In the genomic region with DNA sequence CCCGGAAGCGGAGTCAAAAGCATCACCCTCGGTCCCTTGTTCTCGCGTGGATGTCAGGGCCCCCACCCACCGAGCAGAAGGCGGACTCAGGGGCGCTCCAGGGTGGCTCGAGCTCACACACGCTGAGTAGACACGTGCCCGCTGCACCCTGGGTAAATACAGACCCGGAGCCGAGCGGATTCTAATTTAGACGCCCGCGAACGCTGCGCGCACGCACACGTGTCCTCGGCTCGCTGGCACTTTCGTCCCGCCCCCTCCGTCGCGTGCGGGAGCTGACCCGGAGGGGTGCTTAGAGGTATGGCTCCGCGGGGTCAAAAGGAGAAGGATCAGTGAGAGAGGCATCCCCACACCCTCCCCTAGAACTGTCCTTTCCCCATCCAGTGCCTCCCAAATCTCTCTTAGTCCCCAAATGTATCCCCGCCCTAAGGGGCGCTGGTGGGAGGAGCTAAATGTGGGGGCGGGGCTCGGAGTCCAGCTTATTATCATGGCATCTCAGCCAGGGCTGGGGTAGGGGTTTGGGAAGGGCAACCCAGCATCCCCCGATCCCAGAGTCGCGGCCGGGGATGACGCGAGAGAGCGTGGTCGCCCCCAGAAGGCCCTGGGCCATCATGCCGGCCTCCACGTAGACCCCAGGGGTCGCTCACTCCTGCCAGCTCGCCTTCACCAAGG, we compare ENCODE assay signal across 6 cellular contexts. TPM values are rescaled to one million over a fixed set of nuclear protein-coding genes. Genes with fewer than 3 reads are reported as not detected.
DNase-seq lines count a peak whose midpoint lies in the region; ATAC-seq and TF ChIP-seq lines count a peak whose summit lies in the region.

No MANE protein-coding gene starts in this region.

- peaks cover 10% of the 10 kb centered on the region for H3K36me3 Mint-ChIP-seq in osteocyte (ENCODE audit: unreplicated experiment)

- H3K4me3 Mint-ChIP-seq in osteocyte (ENCODE audit: unreplicated experiment): peak overlapping the region; percentile 72

- H3K27ac Mint-ChIP-seq in osteocyte (ENCODE audit: unreplicated experiment): no peak overlapping the region

- no peak for ATAC-seq in GM21723 (IDR thresholded peaks at IDR 0.05; ENCODE audit: unreplicated experiment)

- peaks cover 44% of the 10 kb centered on the region for H3K4me1 Mint-ChIP-seq in osteocyte (ENCODE audit: unreplicated experiment)

- no peak for TF ChIP-seq CTCF in osteocyte (IDR thresholded peaks at IDR 0.05)

- no peaks in the 10 kb centered on the region for H3K9me3 Mint-ChIP-seq in osteocyte (ENCODE audit: unreplicated experiment)

- peaks cover 53% of the 10 kb centered on the region for H3K27me3 Mint-ChIP-seq in osteocyte (ENCODE audit: unreplicated experiment)

- DNase-seq in DMS153 (lab: John Stamatoyannopoulos, UW) (peak; percentile 25), DMS153 treated with DMSO at 0.1 percent for 48 hours (lab: John Stamatoyannopoulos, UW; ENCODE audit: unreplicated experiment) (no peak), SKM-1 (lab: John Stamatoyannopoulos, UW; ENCODE audit: unreplicated experiment) (peak; percentile 85), cerebellar cortex (ENCODE audit: low spot score) (peak; percentile 71), osteocyte (ENCODE audit: extremely low spot score, unreplicated experiment) (peak; percentile 84)

RNA-seq across cellular contexts. Expression of a gene that starts 0.5 kb away (rescaled TPM):
- total RNA-seq in osteocyte: 1.7 and 2.0 TPM in 2 replicates

RNA-seq across cellular contexts. Expression of a gene that starts 2.5 kb away (rescaled TPM):
- not detected in 2 replicates for total RNA-seq in osteocyte

RNA-seq across cellular contexts. Expression of a gene that starts 18.4 kb away (rescaled TPM):
- total RNA-seq in osteocyte: 31.8 and 35.5 TPM in 2 replicates

RNA-seq across cellular contexts. Expression of a gene that starts 20.3 kb away (rescaled TPM):
- 6.8 and 7.6 TPM in 2 replicates for total RNA-seq in osteocyte

RNA-seq across cellular contexts. Expression of a gene that starts 26.5 kb away (rescaled TPM):
- 21.5 and 27.4 TPM in 2 replicates for total RNA-seq in osteocyte
